7 cellular contexts compared by ENCODE assay signal in the genomic region with DNA sequence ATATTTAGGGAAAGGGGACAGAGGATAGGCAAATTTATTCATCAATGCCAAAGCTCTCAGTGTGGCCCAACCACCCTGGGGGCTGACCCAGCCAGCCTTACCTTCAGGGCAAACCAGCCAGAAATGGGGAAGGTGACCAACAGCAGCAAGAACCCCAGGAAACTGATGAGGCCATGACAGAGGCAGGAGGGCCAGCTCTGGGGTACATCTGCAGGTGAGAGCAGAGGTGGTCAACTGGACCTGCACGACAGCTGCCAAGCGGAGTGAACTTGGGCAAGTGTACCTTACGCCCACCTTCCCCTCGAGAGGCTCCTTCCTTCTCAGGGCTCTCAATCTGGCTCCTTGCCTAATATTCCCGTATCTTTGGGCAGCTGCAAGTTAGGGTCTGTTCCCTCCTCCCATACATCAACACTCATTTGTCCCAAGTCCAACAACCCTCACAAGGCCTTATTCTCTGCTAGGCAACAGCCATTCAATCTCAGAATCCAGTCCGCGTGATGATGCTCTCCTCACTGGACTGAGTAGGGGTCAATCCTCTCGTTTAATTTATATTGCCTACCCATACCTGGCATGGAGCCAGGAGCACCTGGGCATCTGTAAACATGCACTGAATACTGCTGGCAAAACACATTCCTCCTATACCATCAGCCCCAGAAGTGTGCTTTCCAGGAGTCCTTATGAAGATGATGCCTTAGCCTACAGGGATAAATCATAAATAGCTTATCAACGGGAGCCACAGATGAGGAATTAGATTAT. TPM values are rescaled to one million over a fixed set of nuclear protein-coding genes. Genes with fewer than 3 reads are reported as not detected.
DNase-seq lines count a peak whose midpoint lies in the region; ATAC-seq and TF ChIP-seq lines count a peak whose summit lies in the region.

No MANE protein-coding gene starts in this region.

- peak overlapping the region; percentile 89 for H3K4me2 ChIP-seq in OCI-LY3 (ENCODE audit: low read length)

- peak overlapping the region; percentile 76; the same call in 1 of the 2 replicates for H3K9ac ChIP-seq in OCI-LY3 (ENCODE audit: low read length)

- H3K36me3 ChIP-seq in OCI-LY3 (replicated peaks; ENCODE audit: low read depth, low read length) (peaks cover 5% of the 10 kb centered on the region), esophagus (ENCODE audit: control insufficient read depth in 2 of 2, insufficient read depth in 2 of 2, low read length in 1 of 2) (no peaks in the 10 kb centered on the region), gastrocnemius medialis (peaks cover 0 to 12% of the 10 kb centered on the region in 2 donors)

- TF ChIP-seq POLR2A in gastrocnemius medialis (IDR thresholded peaks at IDR 0.05): no peak

- peaks cover 62% of the 10 kb centered on the region for H3K36me3 Mint-ChIP-seq in Calu3 (ENCODE audit: insufficient read depth, unreplicated experiment)

- ATAC-seq in gastrocnemius medialis (no peak), GM18498 (IDR thresholded peaks at IDR 0.05; ENCODE audit: unreplicated experiment) (no peak)

- peak overlapping the region; percentile 19 for H3K4me3 Mint-ChIP-seq in Calu3 (ENCODE audit: low read depth, unreplicated experiment)

- in situ Hi-C loops in gastrocnemius medialis (cut with MboI; ENCODE audit: low sequenced_read_pairs in 4 of 4): loop anchor here in 1 of 4 donors (25.0 kb wide), 1 partner anchor 472 kb away; a partner anchor contains a TSS

- H3K27ac ChIP-seq in OCI-LY3 (ENCODE audit: low read length) (peak overlapping the region; percentile 91), esophagus (ENCODE audit: low read depth in 2 of 2, low read length in 1 of 2) (peak overlapping the region; percentile 16 to 81), gastrocnemius medialis (peak overlapping the region; percentile 88 to 94 (median 90))

- WGBS in esophagus, 2 donors: 64 to 68% methylated on average over 8 to 9 of the region's 9 CpGs

- H3K27me3 Mint-ChIP-seq in Calu3 (ENCODE audit: unreplicated experiment): no peaks in the 10 kb centered on the region

- H2AFZ ChIP-seq in OCI-LY3 (ENCODE audit: low read depth, low read length): no peak overlapping the region

- H3K79me2 ChIP-seq in OCI-LY3 (ENCODE audit: low read length): peaks cover 41% of the 10 kb centered on the region

- peaks cover 85% of the 10 kb centered on the region for H3K4me1 Mint-ChIP-seq in Calu3 (ENCODE audit: low read depth, unreplicated experiment)

- H3K4me3 ChIP-seq in OCI-LY3 (ENCODE audit: low read length): peak overlapping the region; percentile 88
- no peak overlapping the region for H3K4me3 ChIP-seq in esophagus (ENCODE audit: low read depth in 1 of 2, low read length in 2 of 2)
- H3K4me3 ChIP-seq in gastrocnemius medialis: peak overlapping the region in 2 of 4 donors; percentile 89 to 93

- H3K27ac Mint-ChIP-seq in Calu3 (ENCODE audit: unreplicated experiment): peak overlapping the region; percentile 68

- DNase-seq in Calu3: no peak
- DNase-seq in gastrocnemius medialis: no peak
- DNase-seq in NCI-H524 (lab: John Stamatoyannopoulos, UW): no peak
- no peak for DNase-seq in NCI-H2107 (lab: John Stamatoyannopoulos, UW)

- H3K27me3 ChIP-seq in OCI-LY3 (ENCODE audit: low read depth, low read length) (no peaks in the 10 kb centered on the region), esophagus (ENCODE audit: control insufficient read depth in 1 of 2, insufficient read depth in 2 of 2, low read length in 2 of 2) (no peaks in the 10 kb centered on the region), gastrocnemius medialis (no peaks in the 10 kb centered on the region)

- H3K9me3 ChIP-seq in OCI-LY3 (ENCODE audit: insufficient read depth, low read length) (no peaks in the 10 kb centered on the region), esophagus (ENCODE audit: control insufficient read depth in 2 of 2, insufficient read depth in 1 of 2, low read depth in 1 of 2, low read length in 1 of 2) (no peaks in the 10 kb centered on the region), gastrocnemius medialis (no peaks in the 10 kb centered on the region)

- BruUV-seq in Calu3 (replicated peaks; lab: Mats Ljungman, UMichigan): no TSS peak

- no peaks in the 10 kb centered on the region for H4K20me1 ChIP-seq in OCI-LY3 (ENCODE audit: insufficient read depth, low read length)

- TF ChIP-seq CTCF in Calu3 (IDR thresholded peaks at IDR 0.05; ENCODE audit: unreplicated experiment) (no peak), OCI-LY3 (IDR thresholded peaks at IDR 0.05; ENCODE audit: low read depth, low read length) (no peak), gastrocnemius medialis (IDR thresholded peaks at IDR 0.05 in 4 of 5, conservative IDR thresholded peaks at IDR 0.05 in 1 of 5) (no peak)

- H3K9me3 Mint-ChIP-seq in Calu3 (ENCODE audit: low read depth, unreplicated experiment): no peaks in the 10 kb centered on the region

- intact Hi-C loops in Calu3 (cut with micrococcal nuclease; ENCODE audit: unreplicated experiment): no loop called here
- intact Hi-C loops in gastrocnemius medialis (cut with DNase I; ENCODE audit: low total_unique reads): loop anchor here (5.0 to 10.0 kb wide), 3 partner anchors 474 to 1462 kb away; a partner anchor contains a TSS

- H3K4me1 ChIP-seq in OCI-LY3 (ENCODE audit: low read length): peaks cover 76% of the 10 kb centered on the region
- peaks cover 4 to 24% of the 10 kb centered on the region in 2 donors for H3K4me1 ChIP-seq in esophagus (ENCODE audit: control insufficient read depth in 2 of 2, insufficient read depth in 2 of 2, low read length in 1 of 2)
- H3K4me1 ChIP-seq in gastrocnemius medialis: peaks cover 55 to 76% of the 10 kb centered on the region in 2 donors

- CTCF ChIA-PET in Calu3 (lab: Charles Lee): interaction anchor here (1.9 kb wide), 1 partner anchor 17 kb away, joined by 4 read pairs; no protein-coding TSS in a partner anchor

RNA-seq across cellular contexts. Expression of a gene that starts 1.7 kb away (rescaled TPM):
- total RNA-seq in Calu3 (2022) (18.3 and 19.7 TPM in 2 replicates), gastrocnemius medialis (10 to 100 TPM; 15.2 to 28.8 (median 16.9) TPM)
- polyA plus RNA-seq in esophagus: 1 to 10 TPM; 9.0 to 9.5 TPM

RNA-seq across cellular contexts. Expression of a gene that starts 4.1 kb away (rescaled TPM):
- total RNA-seq in Calu3 (2022) (120 and 153 TPM in 2 replicates), gastrocnemius medialis (10 to 100 TPM; 17.3 to 42.1 (median 21.2) TPM)
- polyA plus RNA-seq in esophagus: 10 to 100 TPM; 16.9 to 18.8 TPM
